Comparison of ENCODE assay signal across 1 cellular context in genomic region chr17:81004336-81005015, GRCh38.
TF ChIP-seq lines count a peak whose summit lies in the region.

No MANE protein-coding gene starts in this region.

TF ChIP-seq in HepG2, 621 proteins besides CTCF, POLR2A, EP300 and RAD21:
- TF ChIP-seq BORCS8-MEF2B (CRISPR knock-in tag; IDR thresholded peaks at IDR 0.05) (no peak), MAFK (conservative IDR thresholded peaks at IDR 0.05 in 1 of 2, IDR thresholded peaks at IDR 0.05 in 1 of 2; ENCODE audit: low read length in 2 of 2) (no peak), EZH2 (conservative IDR thresholded peaks at IDR 0.05; ENCODE audit: low read depth, low read length) (peak; percentile 86; the same call in 1 of the 2 replicates), ZNF280D (CRISPR knock-in tag; IDR thresholded peaks at IDR 0.05) (no peak), SNRNP70 (IDR thresholded peaks at IDR 0.05; ENCODE audit: low read depth, low read length) (no peak), ZNF773 (CRISPR knock-in tag; IDR thresholded peaks at IDR 0.05; ENCODE audit: borderline replicate concordance) (no peak), RELA (CRISPR knock-in tag; IDR thresholded peaks at IDR 0.05) (no peak), MAFG (CRISPR knock-in tag; IDR thresholded peaks at IDR 0.05) (no peak), TAF15 (IDR thresholded peaks at IDR 0.05; ENCODE audit: low read depth, low read length, poor library complexity, severe bottlenecking) (no peak), THAP11 (CRISPR knock-in tag; IDR thresholded peaks at IDR 0.05) (no peak), MTF2 (CRISPR knock-in tag; IDR thresholded peaks at IDR 0.05; ENCODE audit: borderline replicate concordance) (peak; percentile 58; the same call in 1 of the 2 replicates), TRAFD1 (CRISPR knock-in tag; IDR thresholded peaks at IDR 0.05; ENCODE audit: borderline replicate concordance) (no peak), THYN1 (CRISPR knock-in tag; IDR thresholded peaks at IDR 0.05; ENCODE audit: borderline replicate concordance, low read depth) (no peak), CBX5 (CRISPR knock-in tag; IDR thresholded peaks at IDR 0.05; ENCODE audit: borderline replicate concordance) (no peak), EED (CRISPR knock-in tag; IDR thresholded peaks at IDR 0.05) (0 out of 2 replicates have a peak, but pooled peaks have one; percentile 19), ZNF572 (CRISPR knock-in tag; IDR thresholded peaks at IDR 0.05) (no peak), MBD4 (IDR thresholded peaks at IDR 0.05; ENCODE audit: borderline replicate concordance, low read length) (no peak), IRF2 (CRISPR knock-in tag; IDR thresholded peaks at IDR 0.05) (no peak), ZC3H13 (CRISPR knock-in tag; IDR thresholded peaks at IDR 0.05) (0 out of 2 replicates have a peak, but pooled peaks have one; percentile 42), ZNF629 (CRISPR knock-in tag; conservative IDR thresholded peaks at IDR 0.05) (no peak), ZNF746 (CRISPR knock-in tag; IDR thresholded peaks at IDR 0.05) (no peak), ZBTB33 (CRISPR knock-in tag; IDR thresholded peaks at IDR 0.05) (no peak), SMC3 (IDR thresholded peaks at IDR 0.05; ENCODE audit: low read length) (no peak), ZNF12 (CRISPR knock-in tag; IDR thresholded peaks at IDR 0.05) (no peak), ZNF839 (CRISPR knock-in tag; IDR thresholded peaks at IDR 0.05; ENCODE audit: borderline replicate concordance) (no peak), RBM39 (IDR thresholded peaks at IDR 0.05; ENCODE audit: low read depth, low read length, poor library complexity, severe bottlenecking) (peak; percentile 25), KDM3A (CRISPR knock-in tag; IDR thresholded peaks at IDR 0.05; ENCODE audit: low read depth) (no peak), ATF6 (CRISPR knock-in tag; conservative IDR thresholded peaks at IDR 0.05) (no peak), POLR2G (IDR thresholded peaks at IDR 0.05; ENCODE audit: low read depth, low read length) (peak; percentile 44), MAFF (IDR thresholded peaks at IDR 0.05; ENCODE audit: low read depth, low read length) (no peak), FOXO1 (CRISPR knock-in tag; IDR thresholded peaks at IDR 0.05) (no peak)
